18 cellular contexts compared by ENCODE assay signal in the genomic region with DNA sequence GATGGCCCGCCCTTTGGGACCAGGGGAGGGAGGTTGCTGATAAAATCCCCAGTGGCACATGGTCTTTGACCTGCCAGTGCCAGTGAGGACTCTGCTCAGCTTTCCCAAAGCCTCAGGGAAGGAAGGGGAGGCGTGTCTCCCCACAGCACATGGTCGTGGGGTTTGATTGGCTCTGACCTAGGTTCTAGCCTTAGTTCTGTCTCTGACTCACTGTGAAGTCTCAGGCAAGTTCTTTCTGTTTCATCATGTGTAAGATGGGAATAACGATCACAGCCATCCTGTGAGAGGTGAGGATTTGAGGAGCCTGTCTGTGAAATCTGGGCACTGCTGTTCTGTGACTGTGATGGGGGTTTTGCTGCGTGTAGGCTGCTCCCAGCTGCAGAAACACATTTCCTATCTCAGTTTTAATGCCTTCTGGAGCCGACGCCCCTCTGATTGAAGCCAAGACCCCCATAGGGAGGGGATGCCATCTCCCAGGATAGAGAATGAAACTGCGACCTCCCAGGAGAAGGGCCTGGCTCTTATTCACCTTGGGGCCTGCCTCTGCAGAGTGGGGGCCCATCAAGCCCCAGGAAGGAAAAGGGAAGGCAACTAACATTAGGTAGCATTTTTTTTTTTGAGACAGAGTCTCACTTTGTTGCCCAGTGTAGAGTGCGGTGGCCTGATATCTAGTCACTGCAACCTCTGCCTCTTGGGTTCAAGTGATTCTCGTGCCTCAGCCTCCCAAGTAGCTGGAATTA.
DNase-seq lines count a peak whose midpoint lies in the region; ATAC-seq and TF ChIP-seq lines count a peak whose summit lies in the region.
"Had no signal": no experiment of that assay in that cellular context is flagged by ENCODE, and none has a peak within 500 bp of the region (broad histone marks: within the 10 kb centered on the region; RNA-seq: fewer than 3 reads in every experiment).

No MANE protein-coding gene starts in this region.

- no peaks in the 10 kb centered on the region for H3F3A ChIP-seq in SK-N-SH (replicated peaks; ENCODE audit: insufficient read depth)

- TF ChIP-seq CTCF in SK-N-SH (IDR thresholded peaks at IDR 0.05): no peak
- no peak for TF ChIP-seq CTCF in Peyer's patch (IDR thresholded peaks at IDR 0.05)

- H3K9me2 ChIP-seq in SK-N-SH: no peaks in the 10 kb centered on the region

- no peak overlapping the region for H3K4me2 ChIP-seq in SK-N-SH

- 36% methylated on average over 10 of the region's 10 CpGs for whole genome bisulfite sequencing in SK-N-SH (ENCODE audit: low lambda C conversion rate)

- CTCF ChIA-PET in SK-N-SH (lab: Yijun Ruan, JAX): interaction anchor here (1.7 to 2.1 kb wide), 2 partner anchors 38 to 264 kb away, joined by 4 to 7 read pairs; no protein-coding TSS in a partner anchor

- H3K9ac ChIP-seq in SK-N-SH: no peak overlapping the region

- POLR2A ChIA-PET in SK-N-SH (lab: Yijun Ruan, JAX): no interaction called here

- H3K4me3 ChIP-seq in SK-N-SH (ENCODE audit: low read depth in 2 of 2, low read length in 1 of 2): no peak overlapping the region
- H3K4me3 ChIP-seq in Peyer's patch: no peak overlapping the region
- H3K4me3 ChIP-seq: spleen had no signal

- no peak overlapping the region for H2AFZ ChIP-seq in SK-N-SH (ENCODE audit: low read depth)

- no peak overlapping the region for H3K27ac ChIP-seq in SK-N-SH (ENCODE audit: low read depth in 2 of 2, low read length in 1 of 2)
- no peak overlapping the region for H3K27ac ChIP-seq in Peyer's patch
- H3K27ac ChIP-seq: 22Rv1, spleen had no signal

- H3K79me2 ChIP-seq in SK-N-SH (ENCODE audit: insufficient read depth): no peaks in the 10 kb centered on the region

- no peak for TF ChIP-seq POLR2A in Peyer's patch (IDR thresholded peaks at IDR 0.05)

- no peaks in the 10 kb centered on the region for H3K27me3 ChIP-seq in SK-N-SH (ENCODE audit: insufficient read depth)
- H3K27me3 ChIP-seq in Peyer's patch: no peaks in the 10 kb centered on the region

- H3K9me3 ChIP-seq in SK-N-SH: no peaks in the 10 kb centered on the region
- no peaks in the 10 kb centered on the region for H3K9me3 ChIP-seq in Peyer's patch

- ATAC-seq in SK-N-SH treated with all-trans-retinoic acid at 6 μM for 48 hours (no peak), GM21423 (IDR thresholded peaks at IDR 0.05; ENCODE audit: unreplicated experiment) (no peak), HG03196 (IDR thresholded peaks at IDR 0.05; ENCODE audit: unreplicated experiment) (no peak)
- ATAC-seq: effector memory CD8-positive, alpha-beta T cell; T-helper 17 cell had no signal

- DNase-seq in SK-N-SH (peak; percentile 53), amniotic epithelial cell (ENCODE audit: low read depth) (peak; percentile 70), islet precursor cell (peak; percentile 77), Peyer's patch (no peak)
- DNase-seq in effector CD4-positive, alpha-beta T cell: no peak
- DNase-seq: activated CD4-positive, alpha-beta T cell treated with anti-CD3 and anti-CD28 coated beads for 1 hour; activated CD8-positive, alpha-beta memory T cell treated with anti-CD3 and anti-CD28 coated beads, Interleukin-2, amount 50 U/mL, for 4 hours; activated naive CD4-positive, alpha-beta T cell treated with anti-CD3 and anti-CD28 coated beads, Interleukin-2, amount 10 ng/mL, durations not matched to agents 7 days and 5 days; effector memory CD8-positive, alpha-beta T cell; GDM1; NCI-H1930; RPMI8226; spleen; T-helper 17 cell had no signal

- H3K36me3 ChIP-seq in SK-N-SH (replicated peaks in 1 of 2; ENCODE audit: control insufficient read depth in 1 of 2, insufficient read depth in 2 of 2, low read length in 1 of 2) (no peaks in the 10 kb centered on the region), Peyer's patch (no peaks in the 10 kb centered on the region)
- H3K36me3 ChIP-seq: spleen had no signal

- no peak for TF ChIP-seq RAD21 in SK-N-SH (IDR thresholded peaks at IDR 0.05; ENCODE audit: low read length)

- TF ChIP-seq EP300 in SK-N-SH (IDR thresholded peaks at IDR 0.05; ENCODE audit: borderline replicate concordance in 1 of 2, low read depth in 1 of 2, low read length in 1 of 2): no peak

- peaks cover 0 to 19% of the 10 kb centered on the region in 2 experiments; a peak in 1 of 4 replicates for H3K4me1 ChIP-seq in SK-N-SH (ENCODE audit: control insufficient read depth in 1 of 2, insufficient read depth in 2 of 2, low read depth in 1 of 2, low read length in 1 of 2)
- H3K4me1 ChIP-seq in Peyer's patch: peaks cover 0 to 14% (median 0%) of the 10 kb centered on the region in 4 donors

- H4K20me1 ChIP-seq in SK-N-SH (ENCODE audit: insufficient read depth): no peaks in the 10 kb centered on the region

TF ChIP-seq in SK-N-SH, 30 proteins besides CTCF, POLR2A, EP300 and RAD21 (continues in another document):
- TF ChIP-seq, protein P1, sequence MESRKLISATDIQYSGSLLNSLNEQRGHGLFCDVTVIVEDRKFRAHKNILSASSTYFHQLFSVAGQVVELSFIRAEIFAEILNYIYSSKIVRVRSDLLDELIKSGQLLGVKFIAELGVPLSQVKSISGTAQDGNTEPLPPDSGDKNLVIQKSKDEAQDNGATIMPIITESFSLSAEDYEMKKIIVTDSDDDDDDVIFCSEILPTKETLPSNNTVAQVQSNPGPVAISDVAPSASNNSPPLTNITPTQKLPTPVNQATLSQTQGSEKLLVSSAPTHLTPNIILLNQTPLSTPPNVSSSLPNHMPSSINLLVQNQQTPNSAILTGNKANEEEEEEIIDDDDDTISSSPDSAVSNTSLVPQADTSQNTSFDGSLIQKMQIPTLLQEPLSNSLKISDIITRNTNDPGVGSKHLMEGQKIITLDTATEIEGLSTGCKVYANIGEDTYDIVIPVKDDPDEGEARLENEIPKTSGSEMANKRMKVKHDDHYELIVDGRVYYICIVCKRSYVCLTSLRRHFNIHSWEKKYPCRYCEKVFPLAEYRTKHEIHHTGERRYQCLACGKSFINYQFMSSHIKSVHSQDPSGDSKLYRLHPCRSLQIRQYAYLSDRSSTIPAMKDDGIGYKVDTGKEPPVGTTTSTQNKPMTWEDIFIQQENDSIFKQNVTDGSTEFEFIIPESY (IDR thresholded peaks at IDR 0.05; ENCODE audit: borderline replicate concordance, low read depth): no peak
- TF ChIP-seq GATA2 (CRISPR knock-in tag; IDR thresholded peaks at IDR 0.05): no peak
- no peak for TF ChIP-seq NFIC (IDR thresholded peaks at IDR 0.05; ENCODE audit: borderline replicate concordance)
- no peak for TF ChIP-seq TEAD4 (IDR thresholded peaks at IDR 0.05; ENCODE audit: borderline replicate concordance, insufficient read depth)
- no peak for TF ChIP-seq FOSL2 (IDR thresholded peaks at IDR 0.05; ENCODE audit: borderline replicate concordance, low read depth)
- no peak for TF ChIP-seq MEF2A (IDR thresholded peaks at IDR 0.05; ENCODE audit: borderline replicate concordance, low read depth)
- TF ChIP-seq, protein P2, sequence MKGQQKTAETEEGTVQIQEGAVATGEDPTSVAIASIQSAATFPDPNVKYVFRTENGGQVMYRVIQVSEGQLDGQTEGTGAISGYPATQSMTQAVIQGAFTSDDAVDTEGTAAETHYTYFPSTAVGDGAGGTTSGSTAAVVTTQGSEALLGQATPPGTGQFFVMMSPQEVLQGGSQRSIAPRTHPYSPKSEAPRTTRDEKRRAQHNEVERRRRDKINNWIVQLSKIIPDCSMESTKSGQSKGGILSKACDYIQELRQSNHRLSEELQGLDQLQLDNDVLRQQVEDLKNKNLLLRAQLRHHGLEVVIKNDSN (IDR thresholded peaks at IDR 0.05; ENCODE audit: borderline replicate concordance, low read depth): no peak
- no peak for TF ChIP-seq FOXM1 (IDR thresholded peaks at IDR 0.05; ENCODE audit: low read depth)
- no peak for TF ChIP-seq RCOR1 (IDR thresholded peaks at IDR 0.05; ENCODE audit: low read length)
- no peak for TF ChIP-seq NRF1 (IDR thresholded peaks at IDR 0.05; ENCODE audit: low read depth, low read length)
- no peak for TF ChIP-seq MXI1 (IDR thresholded peaks at IDR 0.05; ENCODE audit: low read depth, low read length)

TF ChIP-seq in SK-N-SH treated with all-trans-retinoic acid at 6 μM for 48 hours, 23 proteins besides CTCF, POLR2A, EP300 and RAD21 (continues in another document):
- TF ChIP-seq ISL1 (CRISPR knock-in tag; IDR thresholded peaks at IDR 0.05) (no peak), RARB (CRISPR knock-in tag; IDR thresholded peaks at IDR 0.05) (no peak), ZNF565 (CRISPR knock-in tag; conservative IDR thresholded peaks at IDR 0.05; ENCODE audit: low read depth) (no peak), BACH2 (CRISPR knock-in tag; IDR thresholded peaks at IDR 0.05; ENCODE audit: borderline replicate concordance) (no peak), ARNTL (CRISPR knock-in tag; IDR thresholded peaks at IDR 0.05; ENCODE audit: borderline replicate concordance, low read depth) (no peak), TOX (CRISPR knock-in tag; IDR thresholded peaks at IDR 0.05; ENCODE audit: borderline replicate concordance) (no peak), ZFP30 (CRISPR knock-in tag; IDR thresholded peaks at IDR 0.05) (no peak), CSDC2 (CRISPR knock-in tag; IDR thresholded peaks at IDR 0.05) (no peak), ZC3H10 (CRISPR knock-in tag; IDR thresholded peaks at IDR 0.05) (no peak), ZNF70 (CRISPR knock-in tag; IDR thresholded peaks at IDR 0.05) (no peak), OSR1 (CRISPR knock-in tag; IDR thresholded peaks at IDR 0.05) (no peak), PPARA (CRISPR knock-in tag; IDR thresholded peaks at IDR 0.05; ENCODE audit: borderline replicate concordance) (no peak), ZFP3 (CRISPR knock-in tag; IDR thresholded peaks at IDR 0.05) (no peak)
- TF ChIP-seq, protein P3, sequence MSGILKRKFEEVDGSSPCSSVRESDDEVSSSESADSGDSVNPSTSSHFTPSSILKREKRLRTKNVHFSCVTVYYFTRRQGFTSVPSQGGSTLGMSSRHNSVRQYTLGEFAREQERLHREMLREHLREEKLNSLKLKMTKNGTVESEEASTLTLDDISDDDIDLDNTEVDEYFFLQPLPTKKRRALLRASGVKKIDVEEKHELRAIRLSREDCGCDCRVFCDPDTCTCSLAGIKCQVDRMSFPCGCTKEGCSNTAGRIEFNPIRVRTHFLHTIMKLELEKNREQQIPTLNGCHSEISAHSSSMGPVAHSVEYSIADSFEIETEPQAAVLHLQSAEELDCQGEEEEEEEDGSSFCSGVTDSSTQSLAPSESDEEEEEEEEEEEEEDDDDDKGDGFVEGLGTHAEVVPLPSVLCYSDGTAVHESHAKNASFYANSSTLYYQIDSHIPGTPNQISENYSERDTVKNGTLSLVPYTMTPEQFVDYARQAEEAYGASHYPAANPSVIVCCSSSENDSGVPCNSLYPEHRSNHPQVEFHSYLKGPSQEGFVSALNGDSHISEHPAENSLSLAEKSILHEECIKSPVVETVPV (CRISPR knock-in tag; IDR thresholded peaks at IDR 0.05): no peak

Comparison
In these comparisons a context has a peak if more than half of its experiments do, and no peak if none do; other contexts are left out.
1. DNase-seq: peak in SK-N-SH (single experiment), amniotic epithelial cell (single experiment) and islet precursor cell (single experiment); none in Peyer's patch (0 of 3) and effector CD4-positive, alpha-beta T cell (single experiment).